9 cellular contexts compared by ENCODE assay signal in genomic region chr7:27184342-27185012, GRCh38. TPM values are rescaled to one million over a fixed set of nuclear protein-coding genes. Genes with fewer than 3 reads are reported as not detected.
DNase-seq lines count a peak whose midpoint lies in the region; ATAC-seq and TF ChIP-seq lines count a peak whose summit lies in the region.
"Had no signal": no experiment of that assay in that cellular context is flagged by ENCODE, and none has a peak within 500 bp of the region (broad histone marks: within the 10 kb centered on the region; RNA-seq: fewer than 3 reads in every experiment).

No MANE protein-coding gene starts in this region.

- peaks cover 5% of the 10 kb centered on the region for H3K27me3 ChIP-seq in Caco-2 (replicated peaks; ENCODE audit: control insufficient read depth, insufficient read depth, low read length)
- H3K27me3 ChIP-seq in tibial nerve, result peaks cover 0 to 98% of the 10 kb centered on the region in 2 donors

- peaks cover 7% of the 10 kb centered on the region for H3K4me1 Mint-ChIP-seq in Caco-2 (ENCODE audit: low read depth, unreplicated experiment)

- TF ChIP-seq POLR2A in tibial nerve (IDR thresholded peaks at IDR 0.05), result no peak

- H3K9me3 ChIP-seq in Caco-2, result no peaks in the 10 kb centered on the region
- H3K9me3 ChIP-seq in tibial nerve, result no peaks in the 10 kb centered on the region

- H3K27ac Mint-ChIP-seq in Caco-2 (ENCODE audit: unreplicated experiment), result no peak overlapping the region

- POLR2A ChIA-PET in Caco-2 (lab: Charles Lee), result no interaction called here

- intact Hi-C loops in Caco-2 (cut with micrococcal nuclease; ENCODE audit: unreplicated experiment), result no loop called here

- peak overlapping the region; percentile 71 for H3K4me3 Mint-ChIP-seq in Caco-2 (ENCODE audit: unreplicated experiment)

- H3K9me3 Mint-ChIP-seq in Caco-2 (ENCODE audit: unreplicated experiment), result no peaks in the 10 kb centered on the region

- CTCF ChIA-PET in Caco-2 (lab: Charles Lee), result interaction anchor here (0.7 to 1.8 kb wide), 2 partner anchors 12 to 393 kb away, joined by 3 to 5 read pairs; no protein-coding TSS in a partner anchor

- H3K4me3 ChIP-seq in Caco-2 (ENCODE audit: low read depth, low read length), result peak overlapping the region; percentile 55
- peak overlapping the region; percentile 30 to 61 (median 45) for H3K4me3 ChIP-seq in tibial nerve
- H3K4me3 ChIP-seq: K562 had no signal

- H3K36me3 ChIP-seq in Caco-2 (ENCODE audit: control insufficient read depth, insufficient read depth, low read length), result no peaks in the 10 kb centered on the region
- no peaks in the 10 kb centered on the region for H3K36me3 ChIP-seq in tibial nerve

- DNase-seq in Caco-2, result peak; percentile 47 to 50
- peak; percentile 66 for DNase-seq in LHCN-M2 (ENCODE audit: low read depth)
- peak; percentile 18 for DNase-seq in activated naive CD4-positive, alpha-beta T cell treated with anti-CD3 and anti-CD28 coated beads, Interleukin-2, amount 50 U/mL, for 16 hours
- peak; percentile 49 for DNase-seq in left kidney (ENCODE audit: low read depth, low spot score)
- DNase-seq in tibial nerve (ENCODE audit: low spot score in 2 of 2), result peak in 1 of 2 donors; percentile 22
- no peak for DNase-seq in GM19238 (ENCODE audit: insufficient read length, low spot score)
- no peak for DNase-seq in COLO829 (ENCODE audit: low spot score)

- peaks cover 8% of the 10 kb centered on the region for H3K27me3 Mint-ChIP-seq in Caco-2 (ENCODE audit: insufficient read depth, unreplicated experiment)

- TF ChIP-seq CTCF in Caco-2 (IDR thresholded peaks at IDR 0.05; ENCODE audit: insufficient read depth in 1 of 2, low read depth in 1 of 2, low read length in 1 of 2, severe bottlenecking in 1 of 2, unreplicated experiment in 1 of 2) (no peak), tibial nerve (IDR thresholded peaks at IDR 0.05) (peak in 1 of 5 experiments; percentile 7)

- H3K36me3 Mint-ChIP-seq in Caco-2 (ENCODE audit: insufficient read depth, unreplicated experiment), result peaks cover 6% of the 10 kb centered on the region

- 3 to 4% methylated on average over 19 to 48 of the region's 72 CpGs for WGBS in tibial nerve, 2 donors

- no peak for TF ChIP-seq EP300 in tibial nerve (IDR thresholded peaks at IDR 0.05)

- TSS peak; percentile 54 for BruUV-seq in Caco-2 (replicated peaks; lab: Mats Ljungman, UMichigan)

- peak overlapping the region; percentile 62 to 81 (median 76) for H3K27ac ChIP-seq in tibial nerve

- no peak for ATAC-seq in GM19397 (IDR thresholded peaks at IDR 0.05; ENCODE audit: unreplicated experiment)
- ATAC-seq: K562 had no signal

- H3K4me1 ChIP-seq in Caco-2, result peaks cover 14% of the 10 kb centered on the region
- H3K4me1 ChIP-seq in tibial nerve, result peaks cover 0 to 67% (median 44%) of the 10 kb centered on the region in 4 donors

RNA-seq across cellular contexts. Expression of gene HOXA11, which starts 0.6 kb away (rescaled TPM):
- total RNA-seq in Caco-2 (2022) (0.53 and 0.73 TPM in 2 replicates), LHCN-M2 (2014; rRNA removed) (3.9 and 4.0 TPM in 2 replicates), tibial nerve (10 to 100 TPM in 2 of 4 donors, 1 to 10 TPM in 2; 5.0 to 13.2 (median 9.5) TPM)
- polyA plus RNA-seq in LHCN-M2 (2012), result 0.94 TPM
- total RNA-seq: K562 had no signal
- polyA plus RNA-seq: K562 had no signal

RNA-seq across cellular contexts. Expression of gene HOXA10, which starts 10.4 kb away (rescaled TPM):
- 7.8 and 9.5 TPM in 2 replicates for total RNA-seq in Caco-2 (2022)
- total RNA-seq in LHCN-M2 (2014; rRNA removed), result 12.8 and 13.2 TPM in 2 replicates
- polyA plus RNA-seq in LHCN-M2 (2012), result 6.9 TPM
- total RNA-seq in tibial nerve, result 10 to 100 TPM; 19.0 to 34.1 (median 24.9) TPM
- total RNA-seq: K562 had no signal
- polyA plus RNA-seq: K562 had no signal

RNA-seq across cellular contexts. Expression of gene HOXA13, which starts 15.4 kb away (rescaled TPM):
- 0.68 and 1.3 TPM in 2 replicates for total RNA-seq in Caco-2 (2022)
- total RNA-seq in LHCN-M2 (2014; rRNA removed), result 0.06 and 0.11 TPM in 2 replicates
- polyA plus RNA-seq in LHCN-M2 (2012), result 0.40 TPM
- 1 to 10 TPM in 1 of 4 donors, under 1 TPM in 3; 0.63 to 1.5 (median 0.72) TPM for total RNA-seq in tibial nerve
- total RNA-seq: K562 had no signal
- polyA plus RNA-seq: K562 had no signal

RNA-seq across cellular contexts. Expression of gene HOXA9, which starts 19.1 kb away (rescaled TPM):
- total RNA-seq in Caco-2 (2022) (14.4 and 16.7 TPM in 2 replicates), LHCN-M2 (2014; rRNA removed) (8.7 TPM in 2 replicates), tibial nerve (10 to 100 TPM; 10.5 to 13.8 (median 12.7) TPM)
- 2.0 TPM for polyA plus RNA-seq in LHCN-M2 (2012)
- total RNA-seq: K562 had no signal
- polyA plus RNA-seq: K562 had no signal

RNA-seq across cellular contexts. Expression of gene HOXA7, which starts 28.0 kb away (rescaled TPM):
- 19.7 and 19.9 TPM in 2 replicates for total RNA-seq in Caco-2 (2022)
- 4.5 and 8.3 TPM in 2 replicates for total RNA-seq in LHCN-M2 (2014; rRNA removed)
- 7.0 TPM for polyA plus RNA-seq in LHCN-M2 (2012)
- total RNA-seq in tibial nerve, result 10 to 100 TPM in 2 of 4 donors, 1 to 10 TPM in 2; 8.7 to 16.9 (median 11.3) TPM
- total RNA-seq: K562 had no signal
- polyA plus RNA-seq: K562 had no signal

Comparison
In these comparisons a context has a peak if more than half of its experiments do, and no peak if none do; other contexts are left out.
1. DNase-seq: peak in Caco-2 (2 of 2), LHCN-M2 (single experiment), activated naive CD4-positive, alpha-beta T cell treated with anti-CD3 and anti-CD28 coated beads, Interleukin-2, amount 50 U/mL, for 16 hours (single experiment) and left kidney (single experiment); none in GM19238 (single experiment) and COLO829 (single experiment).